14 cellular contexts compared by ENCODE assay signal in the genomic region with DNA sequence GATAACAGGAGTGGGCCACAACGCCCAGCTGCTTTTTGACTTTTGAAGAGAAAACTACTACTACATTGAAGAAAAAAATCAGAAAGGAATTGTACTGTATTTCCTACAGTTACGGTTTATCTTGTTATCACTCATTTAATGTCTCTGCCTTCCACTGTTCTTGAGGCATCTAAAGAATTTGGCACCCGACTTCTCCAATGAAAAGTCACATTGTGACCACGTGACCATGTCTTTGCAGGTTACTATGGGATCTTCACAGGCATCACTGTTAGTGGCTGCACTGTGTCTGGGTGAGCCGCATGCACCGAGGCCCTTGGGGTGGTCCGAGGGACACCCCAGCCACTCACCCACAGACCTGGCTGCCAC. TPM values are rescaled to one million over a fixed set of nuclear protein-coding genes. Genes with fewer than 3 reads are reported as not detected.
DNase-seq lines count a peak whose midpoint lies in the region; TF ChIP-seq lines count a peak whose summit lies in the region.
"Had no signal": no experiment of that assay in that cellular context is flagged by ENCODE, and none has a peak within 500 bp of the region (broad histone marks: within the 10 kb centered on the region; RNA-seq: fewer than 3 reads in every experiment).

No MANE protein-coding gene starts in this region.

- H3K4me2 ChIP-seq in SK-N-SH, result no peak overlapping the region

- intact Hi-C loops in left ventricle myocardium inferior (cut with micrococcal nuclease) (no loop called here), uterus (cut with DNase I; ENCODE audit: low total_unique reads) (no loop called here), transverse colon (cut with DNase I; ENCODE audit: low total_unique reads) (no loop called here)

- no peak for TF ChIP-seq POLR2A in uterus (IDR thresholded peaks at IDR 0.05)
- TF ChIP-seq POLR2A in Peyer's patch (IDR thresholded peaks at IDR 0.05), result no peak
- no peak for TF ChIP-seq POLR2A in transverse colon (IDR thresholded peaks at IDR 0.05)

- peaks cover 20% of the 10 kb centered on the region for H3F3A ChIP-seq in SK-N-SH (replicated peaks; ENCODE audit: insufficient read depth)

- H4K20me1 ChIP-seq in SK-N-SH (ENCODE audit: insufficient read depth), result peaks cover 56% of the 10 kb centered on the region

- peaks cover 87% of the 10 kb centered on the region for H3K79me2 ChIP-seq in SK-N-SH (ENCODE audit: insufficient read depth)

- TF ChIP-seq RAD21 in SK-N-SH (IDR thresholded peaks at IDR 0.05; ENCODE audit: low read length), result no peak

- 85% methylated on average over 7 of the region's 7 CpGs for WGBS in SK-N-SH (ENCODE audit: low lambda C conversion rate)
- WGBS in transverse colon (ENCODE audit: low coverage in 1 of 2), 2 donors, result 87 to 88% methylated on average over 4 to 7 of the region's 7 CpGs

- H3K9me3 ChIP-seq in left ventricle myocardium inferior (replicated peaks) (no peaks in the 10 kb centered on the region), right atrium auricular region (peaks cover 0 to 6% of the 10 kb centered on the region in 2 donors), SK-N-SH (no peaks in the 10 kb centered on the region), iPS-18a (ENCODE audit: control insufficient read depth, low read depth, low read length) (no peaks in the 10 kb centered on the region), uterus (no peaks in the 10 kb centered on the region), Peyer's patch (no peaks in the 10 kb centered on the region), transverse colon (no peaks in the 10 kb centered on the region)
- H3K9me3 ChIP-seq: colonic mucosa had no signal

- CTCF ChIA-PET in SK-N-SH (lab: Yijun Ruan, JAX), result interaction anchor here (0.9 to 1.6 kb wide), 5 partner anchors 10 to 26 kb away, joined by 3 to 5 read pairs (median 3); no protein-coding TSS in a partner anchor

- no peak for DNase-seq in left ventricle myocardium inferior
- DNase-seq in right atrium auricular region (ENCODE audit: low spot score), result no peak
- peak; percentile 5 for DNase-seq in SK-N-SH
- peak; percentile 12 to 14 for DNase-seq in uterus
- no peak for DNase-seq in NCI-H774 (lab: John Stamatoyannopoulos, UW)
- DNase-seq in Peyer's patch, result no peak
- DNase-seq in transverse colon, result no peak
- DNase-seq: DND-41 had no signal

- in situ Hi-C loops in transverse colon (cut with MboI; ENCODE audit: low pct_ligation_motif_present in 1 of 4, low pct_unique_long_range_greater_than_20kb in 1 of 4, low sequenced_read_pairs in 3 of 4), result loop anchor here in 2 of 4 donors (25.0 kb wide), 2 partner anchors 257 to 282 kb away; no protein-coding TSS in a partner anchor

- H3K9ac ChIP-seq in SK-N-SH, result no peak overlapping the region
- no peak overlapping the region for H3K9ac ChIP-seq in iPS-18a (ENCODE audit: low read length)

- peak; percentile 16 for TF ChIP-seq CTCF in left ventricle myocardium inferior (IDR thresholded peaks at IDR 0.05; ENCODE audit: borderline replicate concordance)
- no peak for TF ChIP-seq CTCF in right atrium auricular region (IDR thresholded peaks at IDR 0.05)
- TF ChIP-seq CTCF in SK-N-SH (IDR thresholded peaks at IDR 0.05), result no peak
- no peak for TF ChIP-seq CTCF in uterus (IDR thresholded peaks at IDR 0.05)
- no peak for TF ChIP-seq CTCF in Peyer's patch (IDR thresholded peaks at IDR 0.05)
- TF ChIP-seq CTCF in transverse colon (IDR thresholded peaks at IDR 0.05), result no peak

- no peaks in the 10 kb centered on the region for H3K27me3 ChIP-seq in left ventricle myocardium inferior (ENCODE audit: low read depth)
- H3K27me3 ChIP-seq in right atrium auricular region, result no peaks in the 10 kb centered on the region
- no peaks in the 10 kb centered on the region for H3K27me3 ChIP-seq in SK-N-SH (ENCODE audit: insufficient read depth)
- no peaks in the 10 kb centered on the region for H3K27me3 ChIP-seq in iPS-18a (ENCODE audit: control insufficient read depth, insufficient read depth, low read length)
- H3K27me3 ChIP-seq in uterus, result no peaks in the 10 kb centered on the region
- H3K27me3 ChIP-seq in Peyer's patch, result no peaks in the 10 kb centered on the region
- no peaks in the 10 kb centered on the region for H3K27me3 ChIP-seq in transverse colon
- H3K27me3 ChIP-seq: colonic mucosa, tibial nerve had no signal

- no peaks in the 10 kb centered on the region for H3K9me2 ChIP-seq in SK-N-SH

- no peak overlapping the region for H3K4me3 ChIP-seq in left ventricle myocardium inferior
- no peak overlapping the region for H3K4me3 ChIP-seq in right atrium auricular region
- no peak overlapping the region for H3K4me3 ChIP-seq in SK-N-SH (ENCODE audit: low read depth in 2 of 2, low read length in 1 of 2)
- no peak overlapping the region for H3K4me3 ChIP-seq in iPS-18a (ENCODE audit: low read length)
- no peak overlapping the region for H3K4me3 ChIP-seq in uterus
- no peak overlapping the region for H3K4me3 ChIP-seq in Peyer's patch
- H3K4me3 ChIP-seq in transverse colon, result no peak overlapping the region
- H3K4me3 ChIP-seq: colonic mucosa, SK-N-MC, tibial nerve had no signal

- H3K4me1 ChIP-seq in left ventricle myocardium inferior (peaks cover 58% of the 10 kb centered on the region), right atrium auricular region (peaks cover 0 to 26% of the 10 kb centered on the region in 2 donors), SK-N-SH (ENCODE audit: control insufficient read depth in 1 of 2, insufficient read depth in 2 of 2, low read depth in 1 of 2, low read length in 1 of 2) (peaks cover 2 to 13% of the 10 kb centered on the region in 2 experiments; a peak in 2 of 4 replicates), iPS-18a (ENCODE audit: control insufficient read depth, low read depth, low read length) (peaks cover 19% of the 10 kb centered on the region), uterus (peaks cover 7 to 15% of the 10 kb centered on the region in 2 donors), Peyer's patch (peaks cover 0 to 29% (median 0%) of the 10 kb centered on the region in 4 donors), transverse colon (peaks cover 6 to 31% (median 24%) of the 10 kb centered on the region in 4 donors)

- TF ChIP-seq EP300 in SK-N-SH (IDR thresholded peaks at IDR 0.05; ENCODE audit: borderline replicate concordance in 1 of 2, low read depth in 1 of 2, low read length in 1 of 2), result no peak
- TF ChIP-seq EP300 in transverse colon (IDR thresholded peaks at IDR 0.05; ENCODE audit: low read depth), result no peak

- H3K36me3 ChIP-seq in left ventricle myocardium inferior (peaks cover 23% of the 10 kb centered on the region), right atrium auricular region (peaks cover 25% of the 10 kb centered on the region), SK-N-SH (replicated peaks in 1 of 2; ENCODE audit: control insufficient read depth in 1 of 2, insufficient read depth in 2 of 2, low read length in 1 of 2) (peaks cover 8 to 34% of the 10 kb centered on the region in 2 experiments), iPS-18a (ENCODE audit: control insufficient read depth, low read depth, low read length) (peaks cover 16% of the 10 kb centered on the region), uterus (no peaks in the 10 kb centered on the region), Peyer's patch (peaks cover 0 to 57% (median 0%) of the 10 kb centered on the region in 3 donors), transverse colon (peaks cover 0 to 17% (median 5%) of the 10 kb centered on the region in 4 donors)

- no peak overlapping the region for H3K27ac ChIP-seq in left ventricle myocardium inferior (replicated peaks)
- no peak overlapping the region for H3K27ac ChIP-seq in right atrium auricular region
- peak overlapping the region in 1 of 2 experiments; percentile 28; a peak in 2 of 4 replicates for H3K27ac ChIP-seq in SK-N-SH (ENCODE audit: low read depth in 2 of 2, low read length in 1 of 2)
- H3K27ac ChIP-seq in iPS-18a (ENCODE audit: low read length), result peak overlapping the region; percentile 79
- peak overlapping the region; percentile 22 to 52 for H3K27ac ChIP-seq in uterus
- no peak overlapping the region for H3K27ac ChIP-seq in Peyer's patch
- peak overlapping the region in 1 of 4 donors; percentile 4 for H3K27ac ChIP-seq in transverse colon
- H3K27ac ChIP-seq: colonic mucosa, SK-N-MC, WERI-Rb-1 had no signal

- POLR2A ChIA-PET in SK-N-SH (lab: Yijun Ruan, JAX), result no interaction called here

- no peak overlapping the region for H2AFZ ChIP-seq in SK-N-SH (ENCODE audit: low read depth)

TF ChIP-seq in SK-N-SH, 30 proteins besides CTCF, POLR2A, EP300 and RAD21:
- TF ChIP-seq FOXM1 (IDR thresholded peaks at IDR 0.05; ENCODE audit: low read depth), result no peak
- TF ChIP-seq SIN3A (IDR thresholded peaks at IDR 0.05; ENCODE audit: borderline replicate concordance, low read depth, low read length), result no peak
- TF ChIP-seq POLR2AphosphoS5 (IDR thresholded peaks at IDR 0.05; ENCODE audit: low read depth, low read length), result no peak
- no peak for TF ChIP-seq NFIC (IDR thresholded peaks at IDR 0.05; ENCODE audit: borderline replicate concordance)
- TF ChIP-seq JUND (IDR thresholded peaks at IDR 0.05), result no peak
- TF ChIP-seq USF1 (IDR thresholded peaks at IDR 0.05; ENCODE audit: borderline replicate concordance, low read depth), result no peak
- TF ChIP-seq RFX5 (IDR thresholded peaks at IDR 0.05; ENCODE audit: low read length), result no peak
TF ChIP-seq in SK-N-SH: peak in this region for 0.

RNA-seq across cellular contexts. Expression of gene RRBP1, which starts 26.8 kb away (rescaled TPM):
- total RNA-seq in left ventricle myocardium inferior (31.3 TPM), right atrium auricular region (10 to 100 TPM; 52.0 to 57.7 TPM), uterus (100 to 1,000 TPM in 2 of 4 donors, 10 to 100 TPM in 2; 13.2 to 172 (median 96.9) TPM), Peyer's patch (100 to 1,000 TPM; 169 to 328 (median 249) TPM), transverse colon (100 to 1,000 TPM; 219 to 403 (median 288) TPM)
- 31.0 and 50.2 TPM in 2 replicates for polyA plus RNA-seq in SK-N-SH (2012; rRNA removed)
- polyA plus RNA-seq in SK-N-SH (2012; cell fraction: cytosol; rRNA removed), result 28.4 and 38.4 TPM in 2 replicates
- 71.4 and 77.4 TPM in 2 replicates for polyA plus RNA-seq in SK-N-SH (2012; cell fraction: nucleus; rRNA removed)

RNA-seq across cellular contexts. Expression of gene BANF2, which starts 44.5 kb away (rescaled TPM):
- total RNA-seq in left ventricle myocardium inferior (not detected), right atrium auricular region (not detected), uterus (not detected), Peyer's patch (not detected), transverse colon (not detected)
- not detected in 2 replicates for polyA plus RNA-seq in SK-N-SH (2012; rRNA removed)
- polyA plus RNA-seq in SK-N-SH (2012; cell fraction: cytosol; rRNA removed), result not detected in 2 replicates
- not detected in 2 replicates for polyA plus RNA-seq in SK-N-SH (2012; cell fraction: nucleus; rRNA removed)
- total RNA-seq: colonic mucosa, esophagus mucosa, tibial nerve had no signal

Comparison
In these comparisons a context has a peak if more than half of its experiments do, and no peak if none do; other contexts are left out.
1. DNase-seq: peak in SK-N-SH (single experiment) and uterus (2 of 2); none in left ventricle myocardium inferior (single experiment), right atrium auricular region (single experiment), NCI-H774 (single experiment), Peyer's patch (0 of 3) and transverse colon (single experiment).
2. H3K27ac ChIP-seq: peak in iPS-18a (single experiment) and uterus (2 of 2); none in left ventricle myocardium inferior (single experiment), right atrium auricular region (0 of 2) and Peyer's patch (0 of 4).